In the genomic region with DNA sequence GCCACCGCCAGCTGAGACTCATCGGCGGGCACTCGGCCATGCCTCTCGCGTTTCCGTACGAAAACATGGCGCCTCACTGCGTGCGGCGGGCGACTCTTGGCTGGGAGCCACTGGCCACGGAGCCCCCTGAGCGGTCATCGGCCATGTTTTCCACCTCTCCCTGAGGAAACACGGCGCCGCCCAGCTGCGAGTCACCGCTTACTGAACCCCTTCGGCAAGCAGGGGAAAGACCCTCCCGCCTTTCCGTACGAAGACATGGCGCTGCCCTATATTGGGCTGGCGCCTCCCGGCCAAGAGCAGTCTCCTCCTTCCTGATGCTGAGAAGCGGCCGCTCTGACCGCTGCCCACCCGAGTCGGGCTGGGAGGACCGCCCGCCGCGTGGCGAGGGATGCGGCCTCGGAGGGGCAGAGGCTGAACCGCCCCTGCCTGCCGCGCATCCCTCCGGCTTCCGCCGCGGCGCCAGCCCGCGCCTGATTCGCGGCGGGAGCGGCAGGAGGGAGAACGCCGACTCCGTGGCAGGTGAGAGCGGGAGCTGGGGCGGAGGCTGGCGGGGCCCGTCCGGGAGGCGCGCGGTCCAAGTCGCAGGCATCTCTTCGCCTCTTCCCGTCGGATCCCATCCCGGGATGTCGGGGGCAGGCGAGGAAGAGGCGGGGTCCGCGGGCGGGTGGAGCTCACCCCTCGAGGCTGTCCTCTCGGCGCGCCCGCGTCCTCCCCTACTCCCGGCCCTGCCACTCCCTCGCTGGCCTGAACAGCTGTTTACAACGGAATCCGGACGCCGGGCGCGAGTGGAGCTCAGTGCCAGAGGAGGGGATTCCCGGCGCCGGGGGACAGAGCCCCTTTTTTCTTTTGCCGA, we compare ENCODE assay signal across 1 cellular context.
TF ChIP-seq lines count a peak whose summit lies in the region.

A gene with protein sequence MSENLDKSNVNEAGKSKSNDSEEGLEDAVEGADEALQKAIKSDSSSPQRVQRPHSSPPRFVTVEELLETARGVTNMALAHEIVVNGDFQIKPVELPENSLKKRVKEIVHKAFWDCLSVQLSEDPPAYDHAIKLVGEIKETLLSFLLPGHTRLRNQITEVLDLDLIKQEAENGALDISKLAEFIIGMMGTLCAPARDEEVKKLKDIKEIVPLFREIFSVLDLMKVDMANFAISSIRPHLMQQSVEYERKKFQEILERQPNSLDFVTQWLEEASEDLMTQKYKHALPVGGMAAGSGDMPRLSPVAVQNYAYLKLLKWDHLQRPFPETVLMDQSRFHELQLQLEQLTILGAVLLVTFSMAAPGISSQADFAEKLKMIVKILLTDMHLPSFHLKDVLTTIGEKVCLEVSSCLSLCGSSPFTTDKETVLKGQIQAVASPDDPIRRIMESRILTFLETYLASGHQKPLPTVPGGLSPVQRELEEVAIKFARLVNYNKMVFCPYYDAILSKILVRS (plus strand): TSS at position 299 of the 853 bp plus-strand sequence. CDS start 4,202 bp downstream, outside the sequence.

TF ChIP-seq in K562, 482 proteins besides CTCF, POLR2A, EP300 and RAD21 (continued from another document and continues in another):
- TF ChIP-seq, protein P1, sequence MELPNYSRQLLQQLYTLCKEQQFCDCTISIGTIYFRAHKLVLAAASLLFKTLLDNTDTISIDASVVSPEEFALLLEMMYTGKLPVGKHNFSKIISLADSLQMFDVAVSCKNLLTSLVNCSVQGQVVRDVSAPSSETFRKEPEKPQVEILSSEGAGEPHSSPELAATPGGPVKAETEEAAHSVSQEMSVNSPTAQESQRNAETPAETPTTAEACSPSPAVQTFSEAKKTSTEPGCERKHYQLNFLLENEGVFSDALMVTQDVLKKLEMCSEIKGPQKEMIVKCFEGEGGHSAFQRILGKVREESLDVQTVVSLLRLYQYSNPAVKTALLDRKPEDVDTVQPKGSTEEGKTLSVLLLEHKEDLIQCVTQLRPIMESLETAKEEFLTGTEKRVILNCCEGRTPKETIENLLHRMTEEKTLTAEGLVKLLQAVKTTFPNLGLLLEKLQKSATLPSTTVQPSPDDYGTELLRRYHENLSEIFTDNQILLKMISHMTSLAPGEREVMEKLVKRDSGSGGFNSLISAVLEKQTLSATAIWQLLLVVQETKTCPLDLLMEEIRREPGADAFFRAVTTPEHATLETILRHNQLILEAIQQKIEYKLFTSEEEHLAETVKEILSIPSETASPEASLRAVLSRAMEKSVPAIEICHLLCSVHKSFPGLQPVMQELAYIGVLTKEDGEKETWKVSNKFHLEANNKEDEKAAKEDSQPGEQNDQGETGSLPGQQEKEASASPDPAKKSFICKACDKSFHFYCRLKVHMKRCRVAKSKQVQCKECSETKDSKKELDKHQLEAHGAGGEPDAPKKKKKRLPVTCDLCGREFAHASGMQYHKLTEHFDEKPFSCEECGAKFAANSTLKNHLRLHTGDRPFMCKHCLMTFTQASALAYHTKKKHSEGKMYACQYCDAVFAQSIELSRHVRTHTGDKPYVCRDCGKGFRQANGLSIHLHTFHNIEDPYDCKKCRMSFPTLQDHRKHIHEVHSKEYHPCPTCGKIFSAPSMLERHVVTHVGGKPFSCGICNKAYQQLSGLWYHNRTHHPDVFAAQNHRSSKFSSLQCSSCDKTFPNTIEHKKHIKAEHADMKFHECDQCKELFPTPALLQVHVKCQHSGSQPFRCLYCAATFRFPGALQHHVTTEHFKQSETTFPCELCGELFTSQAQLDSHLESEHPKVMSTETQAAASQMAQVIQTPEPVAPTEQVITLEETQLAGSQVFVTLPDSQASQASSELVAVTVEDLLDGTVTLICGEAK (IDR thresholded peaks at IDR 0.05), result 0 out of 2 replicates have a peak, but pooled peaks have one; percentile 47
- TF ChIP-seq, protein P1 (CRISPR knock-in tag; IDR thresholded peaks at IDR 0.05), result no peak
- no peak for TF ChIP-seq SAFB (IDR thresholded peaks at IDR 0.05; ENCODE audit: borderline replicate concordance, low read depth, low read length)
- TF ChIP-seq HNRNPL (IDR thresholded peaks at IDR 0.05; ENCODE audit: low read depth, low read length), result peak; percentile 41; the same call in 1 of the 2 replicates
- TF ChIP-seq, protein P2, sequence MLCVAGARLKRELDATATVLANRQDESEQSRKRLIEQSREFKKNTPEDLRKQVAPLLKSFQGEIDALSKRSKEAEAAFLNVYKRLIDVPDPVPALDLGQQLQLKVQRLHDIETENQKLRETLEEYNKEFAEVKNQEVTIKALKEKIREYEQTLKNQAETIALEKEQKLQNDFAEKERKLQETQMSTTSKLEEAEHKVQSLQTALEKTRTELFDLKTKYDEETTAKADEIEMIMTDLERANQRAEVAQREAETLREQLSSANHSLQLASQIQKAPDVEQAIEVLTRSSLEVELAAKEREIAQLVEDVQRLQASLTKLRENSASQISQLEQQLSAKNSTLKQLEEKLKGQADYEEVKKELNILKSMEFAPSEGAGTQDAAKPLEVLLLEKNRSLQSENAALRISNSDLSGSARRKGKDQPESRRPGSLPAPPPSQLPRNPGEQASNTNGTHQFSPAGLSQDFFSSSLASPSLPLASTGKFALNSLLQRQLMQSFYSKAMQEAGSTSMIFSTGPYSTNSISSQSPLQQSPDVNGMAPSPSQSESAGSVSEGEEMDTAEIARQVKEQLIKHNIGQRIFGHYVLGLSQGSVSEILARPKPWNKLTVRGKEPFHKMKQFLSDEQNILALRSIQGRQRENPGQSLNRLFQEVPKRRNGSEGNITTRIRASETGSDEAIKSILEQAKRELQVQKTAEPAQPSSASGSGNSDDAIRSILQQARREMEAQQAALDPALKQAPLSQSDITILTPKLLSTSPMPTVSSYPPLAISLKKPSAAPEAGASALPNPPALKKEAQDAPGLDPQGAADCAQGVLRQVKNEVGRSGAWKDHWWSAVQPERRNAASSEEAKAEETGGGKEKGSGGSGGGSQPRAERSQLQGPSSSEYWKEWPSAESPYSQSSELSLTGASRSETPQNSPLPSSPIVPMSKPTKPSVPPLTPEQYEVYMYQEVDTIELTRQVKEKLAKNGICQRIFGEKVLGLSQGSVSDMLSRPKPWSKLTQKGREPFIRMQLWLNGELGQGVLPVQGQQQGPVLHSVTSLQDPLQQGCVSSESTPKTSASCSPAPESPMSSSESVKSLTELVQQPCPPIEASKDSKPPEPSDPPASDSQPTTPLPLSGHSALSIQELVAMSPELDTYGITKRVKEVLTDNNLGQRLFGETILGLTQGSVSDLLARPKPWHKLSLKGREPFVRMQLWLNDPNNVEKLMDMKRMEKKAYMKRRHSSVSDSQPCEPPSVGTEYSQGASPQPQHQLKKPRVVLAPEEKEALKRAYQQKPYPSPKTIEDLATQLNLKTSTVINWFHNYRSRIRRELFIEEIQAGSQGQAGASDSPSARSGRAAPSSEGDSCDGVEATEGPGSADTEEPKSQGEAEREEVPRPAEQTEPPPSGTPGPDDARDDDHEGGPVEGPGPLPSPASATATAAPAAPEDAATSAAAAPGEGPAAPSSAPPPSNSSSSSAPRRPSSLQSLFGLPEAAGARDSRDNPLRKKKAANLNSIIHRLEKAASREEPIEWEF (CRISPR knock-in tag; IDR thresholded peaks at IDR 0.05), result no peak
- TF ChIP-seq CCNT2 (IDR thresholded peaks at IDR 0.05; ENCODE audit: borderline replicate concordance, extremely low read depth, insufficient read length, low read depth, low read length), result peak; percentile 14
- TF ChIP-seq, protein P3, sequence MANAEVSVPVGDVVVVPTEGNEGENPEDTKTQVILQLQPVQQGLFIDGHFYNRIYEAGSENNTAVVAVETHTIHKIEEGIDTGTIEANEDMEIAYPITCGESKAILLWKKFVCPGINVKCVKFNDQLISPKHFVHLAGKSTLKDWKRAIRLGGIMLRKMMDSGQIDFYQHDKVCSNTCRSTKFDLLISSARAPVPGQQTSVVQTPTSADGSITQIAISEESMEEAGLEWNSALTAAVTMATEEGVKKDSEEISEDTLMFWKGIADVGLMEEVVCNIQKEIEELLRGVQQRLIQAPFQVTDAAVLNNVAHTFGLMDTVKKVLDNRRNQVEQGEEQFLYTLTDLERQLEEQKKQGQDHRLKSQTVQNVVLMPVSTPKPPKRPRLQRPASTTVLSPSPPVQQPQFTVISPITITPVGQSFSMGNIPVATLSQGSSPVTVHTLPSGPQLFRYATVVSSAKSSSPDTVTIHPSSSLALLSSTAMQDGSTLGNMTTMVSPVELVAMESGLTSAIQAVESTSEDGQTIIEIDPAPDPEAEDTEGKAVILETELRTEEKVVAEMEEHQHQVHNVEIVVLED (CRISPR knock-in tag; IDR thresholded peaks at IDR 0.05), result peak; percentile 41
- peak; percentile 82 for TF ChIP-seq RBBP5 (IDR thresholded peaks at IDR 0.05; ENCODE audit: borderline replicate concordance, insufficient read depth, low read length, poor library complexity, severe bottlenecking)
- no peak for TF ChIP-seq SMARCB1 (IDR thresholded peaks at IDR 0.05; ENCODE audit: insufficient read length, low read depth)
- peak in 1 of 2 experiments; percentile 37; a peak in 1 of 4 replicates for TF ChIP-seq TEAD1 (CRISPR knock-in tag; IDR thresholded peaks at IDR 0.05)
- TF ChIP-seq, protein P4, sequence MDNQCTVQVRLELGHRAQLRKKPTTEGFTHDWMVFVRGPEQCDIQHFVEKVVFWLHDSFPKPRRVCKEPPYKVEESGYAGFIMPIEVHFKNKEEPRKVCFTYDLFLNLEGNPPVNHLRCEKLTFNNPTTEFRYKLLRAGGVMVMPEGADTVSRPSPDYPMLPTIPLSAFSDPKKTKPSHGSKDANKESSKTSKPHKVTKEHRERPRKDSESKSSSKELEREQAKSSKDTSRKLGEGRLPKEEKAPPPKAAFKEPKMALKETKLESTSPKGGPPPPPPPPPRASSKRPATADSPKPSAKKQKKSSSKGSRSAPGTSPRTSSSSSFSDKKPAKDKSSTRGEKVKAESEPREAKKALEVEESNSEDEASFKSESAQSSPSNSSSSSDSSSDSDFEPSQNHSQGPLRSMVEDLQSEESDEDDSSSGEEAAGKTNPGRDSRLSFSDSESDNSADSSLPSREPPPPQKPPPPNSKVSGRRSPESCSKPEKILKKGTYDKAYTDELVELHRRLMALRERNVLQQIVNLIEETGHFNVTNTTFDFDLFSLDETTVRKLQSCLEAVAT (IDR thresholded peaks at IDR 0.05), result no peak
- TF ChIP-seq, protein P5, sequence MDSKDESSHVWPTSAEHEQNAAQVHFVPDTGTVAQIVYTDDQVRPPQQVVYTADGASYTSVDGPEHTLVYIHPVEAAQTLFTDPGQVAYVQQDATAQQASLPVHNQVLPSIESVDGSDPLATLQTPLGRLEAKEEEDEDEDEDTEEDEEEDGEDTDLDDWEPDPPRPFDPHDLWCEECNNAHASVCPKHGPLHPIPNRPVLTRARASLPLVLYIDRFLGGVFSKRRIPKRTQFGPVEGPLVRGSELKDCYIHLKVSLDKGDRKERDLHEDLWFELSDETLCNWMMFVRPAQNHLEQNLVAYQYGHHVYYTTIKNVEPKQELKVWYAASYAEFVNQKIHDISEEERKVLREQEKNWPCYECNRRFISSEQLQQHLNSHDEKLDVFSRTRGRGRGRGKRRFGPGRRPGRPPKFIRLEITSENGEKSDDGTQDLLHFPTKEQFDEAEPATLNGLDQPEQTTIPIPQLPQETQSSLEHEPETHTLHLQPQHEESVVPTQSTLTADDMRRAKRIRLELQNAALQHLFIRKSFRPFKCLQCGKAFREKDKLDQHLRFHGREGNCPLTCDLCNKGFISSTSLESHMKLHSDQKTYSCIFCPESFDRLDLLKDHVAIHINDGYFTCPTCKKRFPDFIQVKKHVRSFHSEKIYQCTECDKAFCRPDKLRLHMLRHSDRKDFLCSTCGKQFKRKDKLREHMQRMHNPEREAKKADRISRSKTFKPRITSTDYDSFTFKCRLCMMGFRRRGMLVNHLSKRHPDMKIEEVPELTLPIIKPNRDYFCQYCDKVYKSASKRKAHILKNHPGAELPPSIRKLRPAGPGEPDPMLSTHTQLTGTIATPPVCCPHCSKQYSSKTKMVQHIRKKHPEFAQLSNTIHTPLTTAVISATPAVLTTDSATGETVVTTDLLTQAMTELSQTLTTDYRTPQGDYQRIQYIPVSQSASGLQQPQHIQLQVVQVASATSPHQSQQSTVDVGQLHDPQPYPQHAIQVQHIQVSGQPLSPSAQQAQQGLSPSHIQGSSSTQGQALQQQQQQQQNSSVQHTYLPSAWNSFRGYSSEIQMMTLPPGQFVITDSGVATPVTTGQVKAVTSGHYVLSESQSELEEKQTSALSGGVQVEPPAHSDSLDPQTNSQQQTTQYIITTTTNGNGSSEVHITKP (IDR thresholded peaks at IDR 0.05; ENCODE audit: partially characterized antibody), result peak; percentile 52
- peak; percentile 79 for TF ChIP-seq GABPB1 (CRISPR knock-in tag; IDR thresholded peaks at IDR 0.05)
- peak; percentile 66 to 74; a peak in 3 of 4 replicates for TF ChIP-seq NRF1 (conservative IDR thresholded peaks at IDR 0.05 in 1 of 2, IDR thresholded peaks at IDR 0.05 in 1 of 2)
- TF ChIP-seq NFIC (IDR thresholded peaks at IDR 0.05), result peak; percentile 93
- TF ChIP-seq MAZ (CRISPR knock-in tag; conservative IDR thresholded peaks at IDR 0.05 in 1 of 2, IDR thresholded peaks at IDR 0.05 in 1 of 2), result peak; percentile 64 to 74
- TF ChIP-seq EP400 (IDR thresholded peaks at IDR 0.05), result peak; percentile 80
- TF ChIP-seq ZBTB7A (IDR thresholded peaks at IDR 0.05; ENCODE audit: borderline replicate concordance, control insufficient read depth, low read depth, low read length), result peak; percentile 19; the same call in 1 of the 2 replicates
- TF ChIP-seq, protein P6, sequence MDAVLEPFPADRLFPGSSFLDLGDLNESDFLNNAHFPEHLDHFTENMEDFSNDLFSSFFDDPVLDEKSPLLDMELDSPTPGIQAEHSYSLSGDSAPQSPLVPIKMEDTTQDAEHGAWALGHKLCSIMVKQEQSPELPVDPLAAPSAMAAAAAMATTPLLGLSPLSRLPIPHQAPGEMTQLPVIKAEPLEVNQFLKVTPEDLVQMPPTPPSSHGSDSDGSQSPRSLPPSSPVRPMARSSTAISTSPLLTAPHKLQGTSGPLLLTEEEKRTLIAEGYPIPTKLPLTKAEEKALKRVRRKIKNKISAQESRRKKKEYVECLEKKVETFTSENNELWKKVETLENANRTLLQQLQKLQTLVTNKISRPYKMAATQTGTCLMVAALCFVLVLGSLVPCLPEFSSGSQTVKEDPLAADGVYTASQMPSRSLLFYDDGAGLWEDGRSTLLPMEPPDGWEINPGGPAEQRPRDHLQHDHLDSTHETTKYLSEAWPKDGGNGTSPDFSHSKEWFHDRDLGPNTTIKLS (IDR thresholded peaks at IDR 0.05; ENCODE audit: borderline replicate concordance, low read depth), result peak; percentile 63; the same call in 1 of the 2 replicates
- TF ChIP-seq DACH1 (IDR thresholded peaks at IDR 0.05; ENCODE audit: partially characterized antibody), result peak; percentile 96
